ENCODE assay signal across 18 cellular contexts in genomic region chr7:34207810-34208209, GRCh38.
DNase-seq lines count a peak whose midpoint lies in the region; ATAC-seq and TF ChIP-seq lines count a peak whose summit lies in the region.
"Had no signal": no experiment of that assay in that cellular context is flagged by ENCODE, and none has a peak within 500 bp of the region (broad histone marks: within the 10 kb centered on the region; RNA-seq: fewer than 3 reads in every experiment).

No MANE protein-coding gene starts in this region.

- H3K9me3 ChIP-seq in gastrocnemius medialis: no peaks in the 10 kb centered on the region
- H3K9me3 ChIP-seq: SJSA1 had no signal

- H3K36me3 ChIP-seq in gastrocnemius medialis: no peaks in the 10 kb centered on the region
- H3K36me3 ChIP-seq: SJSA1 had no signal

- TF ChIP-seq CTCF in epithelial cell of esophagus (IDR thresholded peaks at IDR 0.05; ENCODE audit: insufficient read depth, low read depth, low read length, missing control alignments): no peak
- TF ChIP-seq CTCF in gastrocnemius medialis (IDR thresholded peaks at IDR 0.05 in 4 of 5, conservative IDR thresholded peaks at IDR 0.05 in 1 of 5): no peak

- peak; percentile 51 to 63 for ATAC-seq in gastrocnemius medialis
- no peak for ATAC-seq in GM21825 (IDR thresholded peaks at IDR 0.05; ENCODE audit: unreplicated experiment)

- TF ChIP-seq POLR2A in gastrocnemius medialis (IDR thresholded peaks at IDR 0.05): no peak

- peaks cover 2% of the 10 kb centered on the region for H3K9me3 Mint-ChIP-seq in activated naive CD8-positive, alpha-beta T cell treated with anti-CD3 and anti-CD28 coated beads for 36 hours

- in situ Hi-C loops in gastrocnemius medialis (cut with MboI; ENCODE audit: low sequenced_read_pairs in 4 of 4): no loop called here

- no peak overlapping the region for H3K27ac Mint-ChIP-seq in activated naive CD8-positive, alpha-beta T cell treated with anti-CD3 and anti-CD28 coated beads for 36 hours

- H3K4me3 ChIP-seq in epithelial cell of esophagus (ENCODE audit: low read length): no peak overlapping the region
- no peak overlapping the region for H3K4me3 ChIP-seq in gastrocnemius medialis
- H3K4me3 ChIP-seq: SJSA1 had no signal

- no peak overlapping the region for H3K27ac ChIP-seq in gastrocnemius medialis
- H3K27ac ChIP-seq: C4-2B, SJSA1 had no signal

- H3K4me1 ChIP-seq in gastrocnemius medialis: peaks cover 0 to 9% of the 10 kb centered on the region in 2 donors
- H3K4me1 ChIP-seq: SJSA1 had no signal

- no peak overlapping the region for H3K4me3 Mint-ChIP-seq in activated naive CD8-positive, alpha-beta T cell treated with anti-CD3 and anti-CD28 coated beads for 36 hours
- H3K4me3 Mint-ChIP-seq: H9 had no signal

- no peaks in the 10 kb centered on the region for H3K4me1 Mint-ChIP-seq in activated naive CD8-positive, alpha-beta T cell treated with anti-CD3 and anti-CD28 coated beads for 36 hours

- DNase-seq in HCEC 1CT: peak; percentile 27
- DNase-seq in MV-4-11 (lab: John Stamatoyannopoulos, UW): peak; percentile 43
- DNase-seq in epithelial cell of esophagus (ENCODE audit: low read depth): peak; percentile 42
- DNase-seq in gastrocnemius medialis: no peak
- no peak for DNase-seq in T-helper 9 cell
- no peak for DNase-seq in activated naive CD8-positive, alpha-beta T cell treated with anti-CD3 and anti-CD28 coated beads for 36 hours
- DNase-seq: ACHN, AML-193, H9, MM.1S, NCI-H1417 treated with DMSO at 0.1 percent for 48 hours, NCI-H187 treated with DMSO at 0.1 percent for 48 hours, NCI-H2227 treated with DMSO at 0.1 percent for 48 hours, NCI-H510A treated with DMSO at 0.1 percent for 48 hours, NCI-H774 had no signal

- no peaks in the 10 kb centered on the region for H3K36me3 Mint-ChIP-seq in activated naive CD8-positive, alpha-beta T cell treated with anti-CD3 and anti-CD28 coated beads for 36 hours

- intact Hi-C loops in gastrocnemius medialis (cut with DNase I; ENCODE audit: low total_unique reads): no loop called here

- no peaks in the 10 kb centered on the region for H3K27me3 Mint-ChIP-seq in activated naive CD8-positive, alpha-beta T cell treated with anti-CD3 and anti-CD28 coated beads for 36 hours

- H3K27me3 ChIP-seq in gastrocnemius medialis: no peaks in the 10 kb centered on the region
- H3K27me3 ChIP-seq: SJSA1 had no signal

Comparison
In these comparisons a context has a peak if more than half of its experiments do, and no peak if none do; other contexts are left out.
1. DNase-seq: peak in HCEC 1CT (single experiment), MV-4-11 (single experiment) and epithelial cell of esophagus (single experiment); none in gastrocnemius medialis (0 of 2), T-helper 9 cell (single experiment) and activated naive CD8-positive, alpha-beta T cell treated with anti-CD3 and anti-CD28 coated beads for 36 hours (single experiment).